In genomic region chr20:57666106-57666833, GRCh38 we compare ENCODE assay signal across 1 cellular context.
TF ChIP-seq lines count a peak whose summit lies in the region.

No MANE protein-coding gene starts in this region.

TF ChIP-seq in HepG2, 621 proteins besides CTCF, POLR2A, EP300 and RAD21:
- TF ChIP-seq ZNF20 (CRISPR knock-in tag; IDR thresholded peaks at IDR 0.05) (no peak), ZNF891 (CRISPR knock-in tag; IDR thresholded peaks at IDR 0.05) (0 out of 2 replicates have a peak, but pooled peaks have one; percentile 27), RARG (CRISPR knock-in tag; IDR thresholded peaks at IDR 0.05; ENCODE audit: low read depth) (no peak), CAMTA2 (CRISPR knock-in tag; IDR thresholded peaks at IDR 0.05; ENCODE audit: borderline replicate concordance) (no peak)
